8 cellular contexts compared by ENCODE assay signal in the genomic region with DNA sequence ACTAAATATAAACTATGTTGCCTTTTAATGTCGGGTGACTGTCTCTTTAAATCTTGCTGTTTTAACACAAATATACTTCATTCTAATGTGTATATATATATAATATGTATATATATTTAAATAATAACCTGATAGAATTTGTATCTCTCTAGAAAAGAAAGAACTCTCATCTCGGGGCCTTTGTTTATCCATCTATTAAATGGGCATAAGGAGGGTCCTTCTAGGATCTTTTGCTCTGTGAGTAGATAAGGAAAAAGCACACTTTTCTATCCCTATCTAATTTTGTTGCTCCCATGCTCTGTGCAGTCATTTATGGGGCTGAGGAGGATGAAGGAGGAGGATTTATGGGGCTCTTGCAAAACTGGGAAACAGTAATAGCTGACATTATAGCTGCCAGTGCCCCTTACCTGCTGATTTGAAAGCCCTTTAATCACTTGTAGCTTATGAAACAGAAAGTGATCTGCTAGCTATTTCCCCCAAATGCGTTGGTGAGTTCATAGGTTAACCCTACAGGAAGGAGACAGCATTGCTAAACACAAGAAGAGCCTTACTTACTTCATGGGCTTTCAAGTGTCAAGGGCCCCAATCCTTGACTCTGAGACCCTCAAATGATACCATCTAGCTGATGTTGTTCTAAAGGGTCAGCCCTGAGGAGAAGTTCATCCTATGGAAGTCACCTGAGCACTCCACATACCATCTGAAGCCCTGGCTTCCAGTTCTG. TPM values are rescaled to one million over a fixed set of nuclear protein-coding genes. Genes with fewer than 3 reads are reported as not detected.
DNase-seq lines count a peak whose midpoint lies in the region; ATAC-seq and TF ChIP-seq lines count a peak whose summit lies in the region.
"Had no signal": no experiment of that assay in that cellular context is flagged by ENCODE, and none has a peak within 500 bp of the region (broad histone marks: within the 10 kb centered on the region; RNA-seq: fewer than 3 reads in every experiment).

No MANE protein-coding gene starts in this region.

- H3K4me1 Mint-ChIP-seq in Calu3 (ENCODE audit: low read depth, unreplicated experiment) = peaks cover 19% of the 10 kb centered on the region

- H3K79me2 ChIP-seq in Karpas-422 (ENCODE audit: low read length) = no peaks in the 10 kb centered on the region

- H3K9ac ChIP-seq in Karpas-422 (ENCODE audit: low read length) = no peak overlapping the region

- CTCF ChIA-PET in Calu3 (lab: Charles Lee) = no interaction called here

- H3K9me3 ChIP-seq in muscle layer of duodenum (ENCODE audit: control insufficient read depth in 1 of 2, low read length in 2 of 2) = no peaks in the 10 kb centered on the region
- H3K9me3 ChIP-seq in Karpas-422 (ENCODE audit: low read length) = no peaks in the 10 kb centered on the region
- no peaks in the 10 kb centered on the region for H3K9me3 ChIP-seq in vagina
- H3K9me3 ChIP-seq: neutrophil had no signal

- intact Hi-C loops in Calu3 (cut with micrococcal nuclease; ENCODE audit: unreplicated experiment) (no loop called here), vagina (cut with DNase I) (no loop called here)

- H3K9me2 ChIP-seq in Karpas-422 (replicated peaks; ENCODE audit: insufficient read depth, low read length) = no peaks in the 10 kb centered on the region

- H3K9me3 Mint-ChIP-seq in Calu3 (ENCODE audit: low read depth, unreplicated experiment) = no peaks in the 10 kb centered on the region

- H3K27ac ChIP-seq in muscle layer of duodenum (ENCODE audit: low read length) = peak overlapping the region; percentile 9
- H3K27ac ChIP-seq in Karpas-422 (ENCODE audit: low read length) = no peak overlapping the region
- H3K27ac ChIP-seq in vagina = no peak overlapping the region
- H3K27ac ChIP-seq: neutrophil had no signal

- no peak overlapping the region for H3K4me3 ChIP-seq in muscle layer of duodenum (ENCODE audit: low read depth in 1 of 2, low read length in 2 of 2)
- H3K4me3 ChIP-seq in Karpas-422 (ENCODE audit: low read length) = no peak overlapping the region
- H3K4me3 ChIP-seq in vagina = no peak overlapping the region

- BruUV-seq in Calu3 (replicated peaks; lab: Mats Ljungman, UMichigan) = no TSS peak

- H4K20me1 ChIP-seq in Karpas-422 (ENCODE audit: insufficient read depth, low read depth, low read length) = no peaks in the 10 kb centered on the region; the same call in 1 of the 2 replicates

- DNase-seq in Calu3 (no peak), Karpas-422 (no peak), vagina (ENCODE audit: extremely low spot score in 2 of 2) (no peak)

- TF ChIP-seq POLR2A in vagina (IDR thresholded peaks at IDR 0.05) = no peak

- H3K36me3 Mint-ChIP-seq in Calu3 (ENCODE audit: insufficient read depth, unreplicated experiment) = no peaks in the 10 kb centered on the region

- no peaks in the 10 kb centered on the region for H3K36me3 ChIP-seq in muscle layer of duodenum (ENCODE audit: control insufficient read depth in 1 of 2, insufficient read depth in 2 of 2, low read length in 2 of 2)
- H3K36me3 ChIP-seq in Karpas-422 (ENCODE audit: insufficient read depth, low read length) = no peaks in the 10 kb centered on the region
- no peaks in the 10 kb centered on the region for H3K36me3 ChIP-seq in vagina
- H3K36me3 ChIP-seq: neutrophil had no signal

- ATAC-seq in GM18873 (IDR thresholded peaks at IDR 0.05; ENCODE audit: low FRiP score, unreplicated experiment) (peak; percentile 69), GM21786 (IDR thresholded peaks at IDR 0.05; ENCODE audit: unreplicated experiment) (peak; percentile 94), HG03575 (IDR thresholded peaks at IDR 0.05; ENCODE audit: extremely low read depth, insufficient number of reproducible peaks, low FRiP score, unreplicated experiment) (peak; percentile 57)

- H3K27me3 ChIP-seq in muscle layer of duodenum (ENCODE audit: low read depth, low read length) = no peaks in the 10 kb centered on the region
- 0 out of 2 replicates have a peak, but pooled peaks cover 2% of the 10 kb centered on the region for H3K27me3 ChIP-seq in Karpas-422 (ENCODE audit: low read length)
- no peaks in the 10 kb centered on the region for H3K27me3 ChIP-seq in vagina

- H3K4me3 Mint-ChIP-seq in Calu3 (ENCODE audit: low read depth, unreplicated experiment) = no peak overlapping the region

- H3K4me1 ChIP-seq in muscle layer of duodenum (ENCODE audit: control insufficient read depth in 1 of 2, insufficient read depth in 2 of 2, low read length in 2 of 2) (peaks cover 14 to 15% of the 10 kb centered on the region in 2 donors), Karpas-422 (ENCODE audit: low read length) (no peaks in the 10 kb centered on the region), vagina (no peaks in the 10 kb centered on the region)

- TF ChIP-seq CTCF in Calu3 (IDR thresholded peaks at IDR 0.05; ENCODE audit: unreplicated experiment) (no peak), vagina (IDR thresholded peaks at IDR 0.05) (no peak)

- no peak overlapping the region for H3K27ac Mint-ChIP-seq in Calu3 (ENCODE audit: unreplicated experiment)

- H2AFZ ChIP-seq in Karpas-422 (ENCODE audit: low read length) = no peak overlapping the region

- no peak overlapping the region for H3K4me2 ChIP-seq in Karpas-422 (ENCODE audit: low read depth, low read length, poor library complexity, severe bottlenecking)

- peaks cover 67% of the 10 kb centered on the region for H3K27me3 Mint-ChIP-seq in Calu3 (ENCODE audit: unreplicated experiment)

RNA-seq across cellular contexts. Expression of a gene that starts 5.8 kb away (rescaled TPM):
- total RNA-seq in Calu3 (2022) (8.8 and 9.3 TPM in 2 replicates), vagina (11.5 TPM)
- total RNA-seq in Karpas-422 (2014; rRNA removed; shearing (Covaris generic); ENCODE audit: low replicate concordance) = 6.1 and 7.0 TPM in 2 replicates
